20 cellular contexts compared by ENCODE assay signal in genomic region chr18:11113046-11113548, GRCh38. TPM values are rescaled to one million over a fixed set of nuclear protein-coding genes. Genes with fewer than 3 reads are reported as not detected.
DNase-seq lines count a peak whose midpoint lies in the region; ATAC-seq and TF ChIP-seq lines count a peak whose summit lies in the region.
"Had no signal": no experiment of that assay in that cellular context is flagged by ENCODE, and none has a peak within 500 bp of the region (broad histone marks: within the 10 kb centered on the region; RNA-seq: fewer than 3 reads in every experiment).

No MANE protein-coding gene starts in this region.

- TF ChIP-seq POLR2A in IMR-90 (IDR thresholded peaks at IDR 0.05; ENCODE audit: low read depth, low read length), result no peak

- no peaks in the 10 kb centered on the region; the same call in 1 of the 2 replicates for H4K20me1 ChIP-seq in IMR-90 (ENCODE audit: insufficient read depth, low read length)

- no TSS peak for BruUV-seq in IMR-90 (replicated peaks; lab: Mats Ljungman, UMichigan)

- H3K27me3 ChIP-seq in IMR-90 (ENCODE audit: control insufficient read depth, insufficient read depth, low read length) (peaks cover 2% of the 10 kb centered on the region; the same call in 1 of the 2 replicates), mesenchymal stem cell (ENCODE audit: control insufficient read depth in 1 of 2, insufficient read depth in 1 of 2, low read length in 2 of 2) (no peaks in the 10 kb centered on the region)

- H2BK20ac ChIP-seq in IMR-90 (ENCODE audit: low read depth, low read length), result peak overlapping the region; percentile 60; the same call in 1 of the 2 replicates

- H3K9me3 Mint-ChIP-seq in activated CD8-positive, alpha-beta memory T cell treated with anti-CD3 and anti-CD28 coated beads, Interleukin-2, amount 10 ng/mL, durations not matched to agents 7 days and 5 days (ENCODE audit: low read depth), result no peaks in the 10 kb centered on the region

- no peak overlapping the region for H3K4me2 ChIP-seq in IMR-90 (ENCODE audit: low read depth, low read length)
- H3K4me2 ChIP-seq in mesenchymal stem cell (ENCODE audit: low read length, poor library complexity, severe bottlenecking), result no peak overlapping the region
- H3K4me2 ChIP-seq: A549 had no signal

- WGBS in IMR-90 (ENCODE audit: extremely low coverage in 2 of 2, insufficient read length in 1 of 2), 2 experiments, result 92% methylated on average over 2 of the region's 4 CpGs; no CpG with 5 or more reads in 1 of the 2 experiments
- WGBS in mesenchymal stem cell, result 92% methylated on average over 4 of the region's 4 CpGs

- H4K91ac ChIP-seq in IMR-90 (ENCODE audit: insufficient read depth, low read depth, low read length), result peak overlapping the region; percentile 9; the same call in 1 of the 2 replicates
- no peak overlapping the region for H4K91ac ChIP-seq in mesenchymal stem cell (ENCODE audit: low read length)

- H3K4ac ChIP-seq in IMR-90 (ENCODE audit: low read depth, low read length), result 0 out of 2 replicates have a peak overlapping the region, but pooled peaks have one; percentile 11
- H3K4ac ChIP-seq in mesenchymal stem cell (ENCODE audit: low read depth in 1 of 2, low read length in 2 of 2), result peak overlapping the region; percentile 61 to 77

- no peak overlapping the region for H4K5ac ChIP-seq in IMR-90 (ENCODE audit: low read depth, low read length)

- H3K36me3 Mint-ChIP-seq in activated CD8-positive, alpha-beta memory T cell treated with anti-CD3 and anti-CD28 coated beads, Interleukin-2, amount 10 ng/mL, durations not matched to agents 7 days and 5 days, result no peaks in the 10 kb centered on the region
- H3K36me3 Mint-ChIP-seq: CD14-positive monocyte; CD4-positive, alpha-beta memory T cell had no signal

- H4K8ac ChIP-seq in IMR-90 (ENCODE audit: low read depth in 2 of 2, low read length in 2 of 2), result peak overlapping the region in 1 of 2 experiments; percentile 2; a peak in 1 of 4 replicates
- H4K8ac ChIP-seq in mesenchymal stem cell (ENCODE audit: low read length), result no peak overlapping the region

- DNase-seq in IMR-90 (no peak), left lobe of liver (ENCODE audit: low spot score) (no peak), mesenchymal stem cell (no peak)
- no peak for DNase-seq in activated CD8-positive, alpha-beta memory T cell treated with anti-CD3 and anti-CD28 coated beads, Interleukin-2, amount 10 ng/mL, durations not matched to agents 7 days and 5 days
- DNase-seq: AML-193; Calu3; CD4-positive, alpha-beta memory T cell; DMS53; DND-41; GM23248; HCEC 1CT; KG1 had no signal

- H3K36me3 ChIP-seq in IMR-90 (ENCODE audit: control insufficient read depth, insufficient read depth, low read length) (no peaks in the 10 kb centered on the region), mesenchymal stem cell (ENCODE audit: control insufficient read depth in 1 of 2, insufficient read depth in 2 of 2, low read depth in 1 of 2, low read length in 2 of 2) (no peaks in the 10 kb centered on the region)

- H3K4me1 ChIP-seq in IMR-90 (ENCODE audit: control insufficient read depth, insufficient read depth, low read length), result peaks cover 21% of the 10 kb centered on the region
- H3K4me1 ChIP-seq in mesenchymal stem cell (ENCODE audit: control insufficient read depth, insufficient read depth, low read depth, low read length), result peaks cover 2% of the 10 kb centered on the region

- H3K4me3 ChIP-seq in IMR-90 (ENCODE audit: insufficient read depth, low read depth, low read length), result no peak overlapping the region
- H3K4me3 ChIP-seq in mesenchymal stem cell (ENCODE audit: insufficient read depth in 1 of 2, low read depth in 1 of 2, low read length in 2 of 2), result no peak overlapping the region
- H3K4me3 ChIP-seq: A549, GM12878, GM23248 had no signal

- H3K9ac ChIP-seq in IMR-90 (ENCODE audit: low read depth, low read length) (no peak overlapping the region), mesenchymal stem cell (ENCODE audit: low read length) (no peak overlapping the region)
- H3K9ac ChIP-seq: GM23248 had no signal

- no peak overlapping the region for H2BK5ac ChIP-seq in IMR-90 (ENCODE audit: low read depth, low read length, poor library complexity, severe bottlenecking)
- H2BK5ac ChIP-seq in mesenchymal stem cell (ENCODE audit: low read depth, low read length, poor library complexity, severe bottlenecking), result no peak overlapping the region

- H2AFZ ChIP-seq in IMR-90 (replicated peaks; ENCODE audit: low read length, poor library complexity) (no peak overlapping the region), mesenchymal stem cell (ENCODE audit: low read depth, low read length) (no peak overlapping the region)
- H2AFZ ChIP-seq: GM23248 had no signal

- H2AK5ac ChIP-seq in IMR-90 (ENCODE audit: low read depth, low read length) (no peak overlapping the region), mesenchymal stem cell (ENCODE audit: low read length, severe bottlenecking) (no peak overlapping the region)

- no peak overlapping the region for H3K56ac ChIP-seq in IMR-90 (ENCODE audit: extremely low read depth, insufficient read depth, low read length)

- in situ Hi-C loops in IMR-90 (cut with MboI; ENCODE audit: low sequenced_read_pairs), result no loop called here

- H3K14ac ChIP-seq in IMR-90 (replicated peaks; ENCODE audit: low read depth, low read length), result no peak overlapping the region
- H3K14ac ChIP-seq in mesenchymal stem cell (ENCODE audit: low read length in 2 of 2), result no peak overlapping the region

- H2BK15ac ChIP-seq in IMR-90 (ENCODE audit: low read depth, low read length) (0 out of 3 replicates have a peak overlapping the region, but pooled peaks have one; percentile 24), mesenchymal stem cell (ENCODE audit: low read depth, poor library complexity, severe bottlenecking) (peak overlapping the region; percentile 87)

- no peak for ATAC-seq in IMR-90 (ENCODE audit: low read depth)
- ATAC-seq in left lobe of liver, result peak; percentile 71
- ATAC-seq in GM18870 (IDR thresholded peaks at IDR 0.05; ENCODE audit: unreplicated experiment), result no peak
- ATAC-seq in GM21619 (IDR thresholded peaks at IDR 0.05; ENCODE audit: unreplicated experiment), result no peak
- ATAC-seq in activated CD8-positive, alpha-beta memory T cell treated with anti-CD3 and anti-CD28 coated beads, Interleukin-2, amount 10 ng/mL, durations not matched to agents 7 days and 5 days, result no peak
- ATAC-seq: A549, GM12878 had no signal

- dilution Hi-C loops in IMR-90 (cut with HindIII; ENCODE audit: low sequenced_read_pairs, unreplicated experiment), result no loop called here

- peak overlapping the region; percentile 34 for H3K18ac ChIP-seq in IMR-90 (ENCODE audit: low read depth, low read length)
- peak overlapping the region; percentile 50 to 57 for H3K18ac ChIP-seq in mesenchymal stem cell (ENCODE audit: low read depth in 1 of 2, low read length in 2 of 2)

- no peaks in the 10 kb centered on the region for H3K27me3 Mint-ChIP-seq in activated CD8-positive, alpha-beta memory T cell treated with anti-CD3 and anti-CD28 coated beads, Interleukin-2, amount 10 ng/mL, durations not matched to agents 7 days and 5 days
- H3K27me3 Mint-ChIP-seq: CD4-positive, alpha-beta memory T cell had no signal

- intact Hi-C loops in IMR-90 (cut with micrococcal nuclease), result no loop called here

- POLR2A ChIA-PET in IMR-90 (lab: Charles Lee; ENCODE audit: unreplicated experiment), result no interaction called here

- no peaks in the 10 kb centered on the region for H3K4me1 Mint-ChIP-seq in activated CD8-positive, alpha-beta memory T cell treated with anti-CD3 and anti-CD28 coated beads, Interleukin-2, amount 10 ng/mL, durations not matched to agents 7 days and 5 days
- H3K4me1 Mint-ChIP-seq: CD14-positive monocyte; CD4-positive, alpha-beta memory T cell had no signal

- CTCF ChIA-PET in IMR-90 (lab: Yijun Ruan, JAX), result no interaction called here
- CTCF ChIA-PET in activated CD8-positive, alpha-beta memory T cell treated with anti-CD3 and anti-CD28 coated beads, Interleukin-2, amount 10 ng/mL, durations not matched to agents 7 days and 5 days (lab: Charles Lee), result no interaction called here

- H3K23ac ChIP-seq in IMR-90 (ENCODE audit: low read depth, low read length) (0 out of 2 replicates have a peak overlapping the region, but pooled peaks have one; percentile 11), mesenchymal stem cell (ENCODE audit: low read length in 2 of 2) (no peak overlapping the region)

- H3K9me3 ChIP-seq in IMR-90 (ENCODE audit: control insufficient read depth, insufficient read depth, low read length) (no peaks in the 10 kb centered on the region), mesenchymal stem cell (ENCODE audit: control insufficient read depth, low read length) (no peaks in the 10 kb centered on the region)
- H3K9me3 ChIP-seq: A549 had no signal

- peak overlapping the region; percentile 5; the same call in 1 of the 2 replicates for H2BK120ac ChIP-seq in IMR-90 (ENCODE audit: low read depth, low read length)
- peak overlapping the region; percentile 43 for H2BK120ac ChIP-seq in mesenchymal stem cell (ENCODE audit: low read depth, low read length)

- 0 out of 4 replicates have a peak, but pooled peaks cover 0 to 9% of the 10 kb centered on the region in 2 experiments for H3K79me1 ChIP-seq in IMR-90 (ENCODE audit: low read depth in 1 of 2, low read length in 2 of 2)
- no peaks in the 10 kb centered on the region for H3K79me1 ChIP-seq in mesenchymal stem cell (replicated peaks; ENCODE audit: low read length, poor library complexity, severe bottlenecking)

- no peak overlapping the region for H3K4me3 Mint-ChIP-seq in activated CD8-positive, alpha-beta memory T cell treated with anti-CD3 and anti-CD28 coated beads, Interleukin-2, amount 10 ng/mL, durations not matched to agents 7 days and 5 days
- H3K4me3 Mint-ChIP-seq: CD14-positive monocyte; CD4-positive, alpha-beta memory T cell had no signal

- H3K27ac ChIP-seq in C4-2B, result peak overlapping the region; percentile 17; the same call in 1 of the 2 replicates
- H3K27ac ChIP-seq in IMR-90 (ENCODE audit: insufficient read depth, low read length), result no peak overlapping the region; the same call in 1 of the 2 replicates
- H3K27ac ChIP-seq in mesenchymal stem cell (ENCODE audit: low read length, poor library complexity, severe bottlenecking), result no peak overlapping the region
- H3K27ac ChIP-seq: 22Rv1, GM23248 had no signal

- H2AK9ac ChIP-seq in IMR-90 (replicated peaks; ENCODE audit: low read depth, low read length, poor library complexity), result no peak overlapping the region

- TF ChIP-seq RAD21 in IMR-90 (IDR thresholded peaks at IDR 0.05; ENCODE audit: low read length), result no peak

- TF ChIP-seq CTCF in C4-2B (conservative IDR thresholded peaks at IDR 0.05) (no peak), IMR-90 (conservative IDR thresholded peaks at IDR 0.05; ENCODE audit: low read depth, low read length) (no peak)

- no peak overlapping the region for H3K27ac Mint-ChIP-seq in activated CD8-positive, alpha-beta memory T cell treated with anti-CD3 and anti-CD28 coated beads, Interleukin-2, amount 10 ng/mL, durations not matched to agents 7 days and 5 days
- H3K27ac Mint-ChIP-seq: CD14-positive monocyte; CD4-positive, alpha-beta memory T cell had no signal

- H2BK12ac ChIP-seq in mesenchymal stem cell (ENCODE audit: low read length in 2 of 2), result peak overlapping the region; percentile 54 to 91

- H3K9me1 ChIP-seq in IMR-90 (ENCODE audit: insufficient read depth, low read length), result peaks cover 15% of the 10 kb centered on the region; the same call in 1 of the 2 replicates

RNA-seq across cellular contexts. Expression of gene PIEZO2, which starts 36.3 kb away (rescaled TPM):
- 3.3 and 4.1 TPM in 2 replicates for total RNA-seq in IMR-90 (2012; rRNA removed)
- polyA plus RNA-seq in IMR-90 (2012; rRNA removed), result 2.2 and 2.4 TPM in 2 replicates
- 1.5 and 1.9 TPM in 2 replicates for polyA plus RNA-seq in IMR-90 (2012; cell fraction: cytosol; rRNA removed)
- 1.6 and 3.6 TPM in 2 replicates for polyA plus RNA-seq in IMR-90 (2012; cell fraction: nucleus; rRNA removed; ENCODE audit: low replicate concordance)
- 7.3 TPM for total RNA-seq in left lobe of liver
- polyA plus RNA-seq in mesenchymal stem cell (2013, experiment 1 of 2), result 87.2 TPM
- 82.9 TPM for polyA plus RNA-seq in mesenchymal stem cell (2013, experiment 2 of 2)
- total RNA-seq in activated CD8-positive, alpha-beta memory T cell treated with anti-CD3 and anti-CD28 coated beads, Interleukin-2, amount 10 ng/mL, durations not matched to agents 7 days and 5 days, result not detected
- total RNA-seq: CD4-positive, alpha-beta memory T cell; G401 had no signal
- polyA plus RNA-seq: CD14-positive monocyte; CD4-positive, alpha-beta memory T cell had no signal
